Comparison of ENCODE assay signal across 15 cellular contexts in genomic region chr1:98104285-98104684, GRCh38.
A peak's percentile ranks its signal among the peaks of the same experiment; 100 is the strongest.
DNase-seq lines count a peak whose midpoint lies in the region; ATAC-seq and TF ChIP-seq lines count a peak whose summit lies in the region.
"Had no signal": no experiment of that assay in that cellular context is flagged by ENCODE, and none has a peak within 500 bp of the region (broad histone marks: within the 10 kb centered on the region; RNA-seq: fewer than 3 reads in every experiment).

No MANE protein-coding gene starts in this region.

- peak overlapping the region; percentile 45 for H3K4me2 ChIP-seq in fibroblast of lung (ENCODE audit: extremely low read depth, insufficient read depth, low read length)
- peak overlapping the region; percentile 40 for H3K4me2 ChIP-seq in skeletal muscle satellite cell (ENCODE audit: low read length)

- H3K27ac ChIP-seq in fibroblast of lung (ENCODE audit: insufficient read depth, low read length) (no peak overlapping the region), transverse colon (no peak overlapping the region)
- H3K27ac ChIP-seq: 22Rv1 had no signal

- H3K9me3 ChIP-seq in fibroblast of lung (ENCODE audit: control insufficient read depth, insufficient read depth, low read depth, low read length), result no peaks in the 10 kb centered on the region
- peaks cover 13% of the 10 kb centered on the region for H3K9me3 ChIP-seq in skeletal muscle satellite cell (replicated peaks; ENCODE audit: low read length)
- H3K9me3 ChIP-seq in transverse colon, result peaks cover 8 to 9% of the 10 kb centered on the region in 2 donors

- CTCF ChIA-PET in activated CD4-positive, alpha-beta memory T cell treated with anti-CD3 and anti-CD28 coated beads for 36 hours (lab: Charles Lee), result no interaction called here

- 19 to 53% methylated on average over 2 to 3 of the region's 3 CpGs for WGBS in transverse colon (ENCODE audit: low coverage in 1 of 2), 2 donors

- no peak for ATAC-seq in GM18873 (IDR thresholded peaks at IDR 0.05; ENCODE audit: low FRiP score, unreplicated experiment)
- ATAC-seq: activated naive CD4-positive, alpha-beta T cell treated with anti-CD3 and anti-CD28 coated beads, Interleukin-2, amount 50 U/mL, for 72 hours had no signal

- no peak overlapping the region for H3K9ac ChIP-seq in fibroblast of lung (ENCODE audit: insufficient read depth, low read length)
- no peak overlapping the region for H3K9ac ChIP-seq in skeletal muscle satellite cell (ENCODE audit: low read depth, low read length)

- H3K79me2 ChIP-seq in fibroblast of lung (ENCODE audit: control insufficient read depth, insufficient read depth, low read length), result no peaks in the 10 kb centered on the region

- TF ChIP-seq POLR2A in transverse colon (IDR thresholded peaks at IDR 0.05), result no peak

- H3K4me1 ChIP-seq in fibroblast of lung (ENCODE audit: control insufficient read depth, extremely low read depth, insufficient read depth, low read length), result peaks cover 7% of the 10 kb centered on the region
- H3K4me1 ChIP-seq in skeletal muscle satellite cell (ENCODE audit: control insufficient read depth, insufficient read depth, low read length), result peaks cover 20% of the 10 kb centered on the region
- no peaks in the 10 kb centered on the region for H3K4me1 ChIP-seq in transverse colon

- no peak overlapping the region for H2AFZ ChIP-seq in fibroblast of lung (ENCODE audit: low read length)

- no peak for TF ChIP-seq EP300 in transverse colon (IDR thresholded peaks at IDR 0.05; ENCODE audit: low read depth)

- in situ Hi-C loops in transverse colon (cut with MboI; ENCODE audit: low pct_ligation_motif_present in 1 of 4, low pct_unique_long_range_greater_than_20kb in 1 of 4, low sequenced_read_pairs in 3 of 4), result no loop called here

- no peak for TF ChIP-seq CTCF in fibroblast of lung (conservative IDR thresholded peaks at IDR 0.05 in 1 of 2, IDR thresholded peaks at IDR 0.05 in 1 of 2; ENCODE audit: low read depth in 1 of 2, low read length in 2 of 2)
- TF ChIP-seq CTCF in transverse colon (IDR thresholded peaks at IDR 0.05), result no peak

- H3K27ac Mint-ChIP-seq in activated CD4-positive, alpha-beta memory T cell treated with anti-CD3 and anti-CD28 coated beads for 36 hours, result no peak overlapping the region
- H3K27ac Mint-ChIP-seq: activated naive CD4-positive, alpha-beta T cell treated with anti-CD3 and anti-CD28 coated beads, Interleukin-2, amount 50 U/mL, for 72 hours; memory B cell; progenitor cell of endocrine pancreas had no signal

- H3K9me3 Mint-ChIP-seq in activated CD4-positive, alpha-beta memory T cell treated with anti-CD3 and anti-CD28 coated beads for 36 hours, result peaks cover 20% of the 10 kb centered on the region

- POLR2A ChIA-PET in activated CD4-positive, alpha-beta memory T cell treated with anti-CD3 and anti-CD28 coated beads for 36 hours (lab: Charles Lee), result no interaction called here

- intact Hi-C loops in transverse colon (cut with DNase I; ENCODE audit: low total_unique reads), result no loop called here
- intact Hi-C loops in activated CD4-positive, alpha-beta memory T cell treated with anti-CD3 and anti-CD28 coated beads for 36 hours (cut with micrococcal nuclease), result no loop called here

- no peak overlapping the region for H3K4me3 Mint-ChIP-seq in activated CD4-positive, alpha-beta memory T cell treated with anti-CD3 and anti-CD28 coated beads for 36 hours
- H3K4me3 Mint-ChIP-seq: memory B cell had no signal

- H3K4me1 Mint-ChIP-seq in activated CD4-positive, alpha-beta memory T cell treated with anti-CD3 and anti-CD28 coated beads for 36 hours (ENCODE audit: low read depth), result no peaks in the 10 kb centered on the region
- H3K4me1 Mint-ChIP-seq: memory B cell had no signal

- H4K20me1 ChIP-seq in fibroblast of lung (ENCODE audit: control insufficient read depth, extremely low read depth, insufficient read depth, low read length), result no peaks in the 10 kb centered on the region

- H3K4me3 ChIP-seq in fibroblast of lung (replicated peaks in 1 of 4; ENCODE audit: control extremely low read depth in 1 of 4, insufficient read depth in 1 of 4, low read depth in 3 of 4, low read length in 4 of 4) (no peak overlapping the region), skeletal muscle satellite cell (ENCODE audit: low read length) (peak overlapping the region; percentile 19), transverse colon (no peak overlapping the region)

- peak; percentile 57 for DNase-seq in NCI-H1092 treated with DMSO at 0.1 percent for 48 hours (lab: John Stamatoyannopoulos, UW)
- DNase-seq in NCI-H1092 (lab: John Stamatoyannopoulos, UW), result no peak
- DNase-seq in NCI-H446 treated with DMSO at 0.1 percent for 48 hours (lab: John Stamatoyannopoulos, UW), result peak; percentile 99
- DNase-seq in fibroblast of lung (ENCODE audit: low read depth in 2 of 2), result peak; percentile 79 to 95
- DNase-seq in transverse colon, result no peak
- no peak for DNase-seq in activated CD4-positive, alpha-beta memory T cell treated with anti-CD3 and anti-CD28 coated beads for 36 hours
- DNase-seq: effector CD4-positive, alpha-beta T cell; NCI-H146; stimulated activated CD4-positive, alpha-beta T cell treated with anti-CD3 and anti-CD28 coated beads, Interleukin-4, amount 100 ng/mL, for 4 hours had no signal

- peaks cover 3% of the 10 kb centered on the region for H3K27me3 Mint-ChIP-seq in activated CD4-positive, alpha-beta memory T cell treated with anti-CD3 and anti-CD28 coated beads for 36 hours
- H3K27me3 Mint-ChIP-seq: memory B cell, progenitor cell of endocrine pancreas had no signal

- no peaks in the 10 kb centered on the region for H3K36me3 ChIP-seq in fibroblast of lung (ENCODE audit: control insufficient read depth, insufficient read depth, low read length)
- H3K36me3 ChIP-seq in skeletal muscle satellite cell (ENCODE audit: insufficient read depth, low read length), result no peaks in the 10 kb centered on the region
- H3K36me3 ChIP-seq in transverse colon, result no peaks in the 10 kb centered on the region

- no peaks in the 10 kb centered on the region for H3K36me3 Mint-ChIP-seq in activated CD4-positive, alpha-beta memory T cell treated with anti-CD3 and anti-CD28 coated beads for 36 hours
- H3K36me3 Mint-ChIP-seq: memory B cell had no signal

- no peaks in the 10 kb centered on the region for H3K27me3 ChIP-seq in fibroblast of lung (ENCODE audit: control insufficient read depth, insufficient read depth, low read length)
- no peaks in the 10 kb centered on the region for H3K27me3 ChIP-seq in skeletal muscle satellite cell (ENCODE audit: control insufficient read depth, insufficient read depth, low read length)
- H3K27me3 ChIP-seq in transverse colon, result no peaks in the 10 kb centered on the region

Comparison
In these comparisons a context has a peak if more than half of its experiments do, and no peak if none do; other contexts are left out.
1. DNase-seq: peak in NCI-H1092 treated with DMSO at 0.1 percent for 48 hours (single experiment), NCI-H446 treated with DMSO at 0.1 percent for 48 hours (single experiment) and fibroblast of lung (2 of 2); none in NCI-H1092 (single experiment), transverse colon (single experiment) and activated CD4-positive, alpha-beta memory T cell treated with anti-CD3 and anti-CD28 coated beads for 36 hours (single experiment).